ENCODE assay signal across 18 cellular contexts in the genomic region with DNA sequence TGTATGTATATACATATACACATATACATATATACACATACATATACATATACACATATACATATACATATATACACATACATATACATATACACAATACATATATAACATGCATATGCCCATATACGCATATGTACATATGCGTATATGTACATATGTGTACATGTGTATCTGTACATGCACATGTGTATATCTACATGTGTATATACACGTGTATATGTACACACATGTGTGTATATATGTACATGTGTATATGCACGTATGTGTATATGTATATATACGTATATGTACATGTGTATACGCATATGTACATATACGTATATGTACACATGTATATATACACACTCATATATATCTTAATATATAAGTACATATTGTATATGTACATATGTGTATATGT.
A peak's percentile ranks its signal among the peaks of the same experiment; 100 is the strongest.
DNase-seq lines count a peak whose midpoint lies in the region; ATAC-seq and FAIRE-seq lines count a peak whose summit lies in the region.
"Had no signal": no experiment of that assay in that cellular context is flagged by ENCODE, and none has a peak within 500 bp of the region (broad histone marks: within the 10 kb centered on the region; RNA-seq: fewer than 3 reads in every experiment).

No MANE protein-coding gene starts in this region.

- no peak for ATAC-seq in HG02759 (IDR thresholded peaks at IDR 0.05; ENCODE audit: unreplicated experiment)
- ATAC-seq: CD8-positive, alpha-beta T cell had no signal

- DNase-seq in frontal cortex (ENCODE audit: low spot score in 2 of 2) (no peak), urothelium cell line (ENCODE audit: low spot score) (no peak), ecto neural progenitor cell (ENCODE audit: low spot score) (no peak)
- DNase-seq: 8988T; ACHN; AML-193; Caco-2; Calu3; CD4-positive, alpha-beta T cell; CD8-positive, alpha-beta T cell; DMS79 treated with DMSO at 0.1 percent for 48 hours; GF-D8 had no signal

- FAIRE-seq in colon (lab: Jason Lieb, UNC) (peak; percentile 80), frontal cortex (lab: Jason Lieb, UNC) (peak; percentile 36), urothelium cell line (lab: Jason Lieb, UNC) (peak; percentile 20)
- FAIRE-seq: D721Med, G401.6, GM12891, GM19239 had no signal
